ENCODE assay signal across 11 cellular contexts in the genomic region with DNA sequence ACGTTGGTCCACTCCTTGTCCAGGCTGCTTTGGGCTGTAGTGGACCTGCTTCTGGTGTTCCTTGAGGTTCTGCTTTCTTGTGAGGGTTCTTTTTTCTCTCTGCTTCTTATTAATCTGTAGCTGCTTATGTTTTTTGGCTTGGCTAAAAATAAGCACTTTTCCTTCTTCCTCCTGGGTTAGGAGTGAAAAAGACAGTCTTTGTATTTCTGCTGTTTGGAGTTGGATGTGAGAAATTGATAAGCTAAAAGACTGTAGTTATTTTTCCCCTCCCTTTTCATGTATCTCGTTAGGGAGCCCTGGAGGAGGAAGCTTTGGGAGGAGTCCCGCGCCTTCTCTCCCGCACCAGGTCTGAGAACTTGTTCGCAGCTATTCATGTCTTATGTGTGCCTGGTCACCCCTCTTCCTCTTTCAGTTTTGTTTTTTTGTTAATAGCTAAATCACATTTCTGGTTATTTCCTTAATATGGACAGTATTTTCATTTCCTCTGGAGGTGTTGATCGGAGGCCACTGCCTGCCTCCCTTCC.
DNase-seq lines count a peak whose midpoint lies in the region; ATAC-seq and TF ChIP-seq lines count a peak whose summit lies in the region.
"Had no signal": no experiment of that assay in that cellular context is flagged by ENCODE, and none has a peak within 500 bp of the region (broad histone marks: within the 10 kb centered on the region; RNA-seq: fewer than 3 reads in every experiment).

No MANE protein-coding gene starts in this region.

- peak overlapping the region; percentile 84 for H3K4me2 ChIP-seq in OCI-LY3 (ENCODE audit: low read length)

- ATAC-seq in CD4-positive, CD25-positive, alpha-beta regulatory T cell (ENCODE audit: low read depth in 2 of 2): no peak
- ATAC-seq in GM21390 (IDR thresholded peaks at IDR 0.05; ENCODE audit: unreplicated experiment): peak; percentile 39
- ATAC-seq in memory B cell (ENCODE audit: low read depth): peak; percentile 59
- ATAC-seq in SK-N-SH treated with all-trans-retinoic acid at 6 μM for 48 hours: no peak

- no peak overlapping the region for H3K27ac ChIP-seq in CD4-positive, CD25-positive, alpha-beta regulatory T cell (ENCODE audit: insufficient read depth, low read length, poor library complexity, severe bottlenecking)
- H3K27ac ChIP-seq in OCI-LY3 (ENCODE audit: low read length): 0 out of 2 replicates have a peak overlapping the region, but pooled peaks have one; percentile 10

- no peak for DNase-seq in CD4-positive, CD25-positive, alpha-beta regulatory T cell
- DNase-seq in memory B cell (ENCODE audit: low spot score in 2 of 2) (no peak), NCI-H748 treated with DMSO at 0.1 percent for 48 hours (lab: John Stamatoyannopoulos, UW) (no peak), hepatic stellate cell (ENCODE audit: low spot score) (no peak)
- DNase-seq in activated CD4-positive, alpha-beta T cell treated with anti-CD3 and anti-CD28 coated beads for 1 hour: no peak
- DNase-seq: activated naive CD8-positive, alpha-beta T cell treated with anti-CD3 and anti-CD28 coated beads, Interleukin-2, amount 10 ng/mL, durations not matched to agents 7 days and 5 days; CD4-positive, alpha-beta memory T cell; NCI-H226 had no signal

- H2AFZ ChIP-seq in OCI-LY3 (ENCODE audit: low read depth, low read length): no peak overlapping the region

- H3K36me3 Mint-ChIP-seq in CD4-positive, CD25-positive, alpha-beta regulatory T cell: peaks cover 4% of the 10 kb centered on the region
- no peaks in the 10 kb centered on the region for H3K36me3 Mint-ChIP-seq in memory B cell
- H3K36me3 Mint-ChIP-seq: activated naive CD8-positive, alpha-beta T cell treated with anti-CD3 and anti-CD28 coated beads, Interleukin-2, amount 10 ng/mL, durations not matched to agents 7 days and 5 days had no signal

- H3K9me3 Mint-ChIP-seq in CD4-positive, CD25-positive, alpha-beta regulatory T cell: no peaks in the 10 kb centered on the region
- H3K9me3 Mint-ChIP-seq in memory B cell: no peaks in the 10 kb centered on the region
- H3K9me3 Mint-ChIP-seq: activated naive CD8-positive, alpha-beta T cell treated with anti-CD3 and anti-CD28 coated beads, Interleukin-2, amount 10 ng/mL, durations not matched to agents 7 days and 5 days; CD4-positive, alpha-beta memory T cell had no signal

- peak overlapping the region; percentile 15; the same call in 1 of the 2 replicates for H3K9ac ChIP-seq in OCI-LY3 (ENCODE audit: low read length)

- H3K27ac Mint-ChIP-seq in CD4-positive, CD25-positive, alpha-beta regulatory T cell: peak overlapping the region in 2 of 3 donors; percentile 24 to 81
- H3K27ac Mint-ChIP-seq in memory B cell: peak overlapping the region; percentile 96
- H3K27ac Mint-ChIP-seq: activated naive CD8-positive, alpha-beta T cell treated with anti-CD3 and anti-CD28 coated beads, Interleukin-2, amount 10 ng/mL, durations not matched to agents 7 days and 5 days had no signal

- no peak overlapping the region for H3K4me3 Mint-ChIP-seq in CD4-positive, CD25-positive, alpha-beta regulatory T cell
- H3K4me3 Mint-ChIP-seq in memory B cell: peak overlapping the region; percentile 89
- H3K4me3 Mint-ChIP-seq: activated naive CD8-positive, alpha-beta T cell treated with anti-CD3 and anti-CD28 coated beads, Interleukin-2, amount 10 ng/mL, durations not matched to agents 7 days and 5 days had no signal

- H3K79me2 ChIP-seq in OCI-LY3 (ENCODE audit: low read length): peaks cover 71% of the 10 kb centered on the region

- no peaks in the 10 kb centered on the region for H3K27me3 ChIP-seq in CD4-positive, CD25-positive, alpha-beta regulatory T cell (ENCODE audit: control insufficient read depth, insufficient read depth, low read length)
- no peaks in the 10 kb centered on the region for H3K27me3 ChIP-seq in OCI-LY3 (ENCODE audit: low read depth, low read length)

- peaks cover 73% of the 10 kb centered on the region for H4K20me1 ChIP-seq in OCI-LY3 (ENCODE audit: insufficient read depth, low read length)

- no peaks in the 10 kb centered on the region for H3K9me3 ChIP-seq in CD4-positive, CD25-positive, alpha-beta regulatory T cell (ENCODE audit: control insufficient read depth in 2 of 2, low read length in 2 of 2)
- no peaks in the 10 kb centered on the region for H3K9me3 ChIP-seq in OCI-LY3 (ENCODE audit: insufficient read depth, low read length)

- no peaks in the 10 kb centered on the region for H3K36me3 ChIP-seq in CD4-positive, CD25-positive, alpha-beta regulatory T cell (ENCODE audit: control insufficient read depth, insufficient read depth, low read length)
- H3K36me3 ChIP-seq in OCI-LY3 (replicated peaks; ENCODE audit: low read depth, low read length): peaks cover under 1% of the 10 kb centered on the region

- no peaks in the 10 kb centered on the region for H3K27me3 Mint-ChIP-seq in CD4-positive, CD25-positive, alpha-beta regulatory T cell
- no peaks in the 10 kb centered on the region for H3K27me3 Mint-ChIP-seq in memory B cell
- H3K27me3 Mint-ChIP-seq: activated naive CD8-positive, alpha-beta T cell treated with anti-CD3 and anti-CD28 coated beads, Interleukin-2, amount 10 ng/mL, durations not matched to agents 7 days and 5 days; CD4-positive, alpha-beta memory T cell had no signal

- TF ChIP-seq CTCF in OCI-LY3 (IDR thresholded peaks at IDR 0.05; ENCODE audit: low read depth, low read length): no peak

- H3K4me3 ChIP-seq in CD4-positive, CD25-positive, alpha-beta regulatory T cell (ENCODE audit: low read depth, low read length): no peak overlapping the region
- peak overlapping the region; percentile 57 for H3K4me3 ChIP-seq in OCI-LY3 (ENCODE audit: low read length)

- H3K4me1 ChIP-seq in CD4-positive, CD25-positive, alpha-beta regulatory T cell (ENCODE audit: control insufficient read depth, insufficient read depth, low read length, poor library complexity, severe bottlenecking): no peaks in the 10 kb centered on the region
- peaks cover 67% of the 10 kb centered on the region for H3K4me1 ChIP-seq in OCI-LY3 (ENCODE audit: low read length)

- peaks cover 4 to 61% (median 26%) of the 10 kb centered on the region in 4 donors for H3K4me1 Mint-ChIP-seq in CD4-positive, CD25-positive, alpha-beta regulatory T cell
- peaks cover 56% of the 10 kb centered on the region for H3K4me1 Mint-ChIP-seq in memory B cell

TF ChIP-seq in SK-N-SH treated with all-trans-retinoic acid at 6 μM for 48 hours, 23 proteins besides CTCF, POLR2A, EP300 and RAD21 (continues in another document):
- TF ChIP-seq SNAI2 (CRISPR knock-in tag; IDR thresholded peaks at IDR 0.05): no peak
- no peak for TF ChIP-seq BACH2 (CRISPR knock-in tag; IDR thresholded peaks at IDR 0.05; ENCODE audit: borderline replicate concordance)
- no peak for TF ChIP-seq ESRRG (CRISPR knock-in tag; IDR thresholded peaks at IDR 0.05)
- TF ChIP-seq, protein P1, sequence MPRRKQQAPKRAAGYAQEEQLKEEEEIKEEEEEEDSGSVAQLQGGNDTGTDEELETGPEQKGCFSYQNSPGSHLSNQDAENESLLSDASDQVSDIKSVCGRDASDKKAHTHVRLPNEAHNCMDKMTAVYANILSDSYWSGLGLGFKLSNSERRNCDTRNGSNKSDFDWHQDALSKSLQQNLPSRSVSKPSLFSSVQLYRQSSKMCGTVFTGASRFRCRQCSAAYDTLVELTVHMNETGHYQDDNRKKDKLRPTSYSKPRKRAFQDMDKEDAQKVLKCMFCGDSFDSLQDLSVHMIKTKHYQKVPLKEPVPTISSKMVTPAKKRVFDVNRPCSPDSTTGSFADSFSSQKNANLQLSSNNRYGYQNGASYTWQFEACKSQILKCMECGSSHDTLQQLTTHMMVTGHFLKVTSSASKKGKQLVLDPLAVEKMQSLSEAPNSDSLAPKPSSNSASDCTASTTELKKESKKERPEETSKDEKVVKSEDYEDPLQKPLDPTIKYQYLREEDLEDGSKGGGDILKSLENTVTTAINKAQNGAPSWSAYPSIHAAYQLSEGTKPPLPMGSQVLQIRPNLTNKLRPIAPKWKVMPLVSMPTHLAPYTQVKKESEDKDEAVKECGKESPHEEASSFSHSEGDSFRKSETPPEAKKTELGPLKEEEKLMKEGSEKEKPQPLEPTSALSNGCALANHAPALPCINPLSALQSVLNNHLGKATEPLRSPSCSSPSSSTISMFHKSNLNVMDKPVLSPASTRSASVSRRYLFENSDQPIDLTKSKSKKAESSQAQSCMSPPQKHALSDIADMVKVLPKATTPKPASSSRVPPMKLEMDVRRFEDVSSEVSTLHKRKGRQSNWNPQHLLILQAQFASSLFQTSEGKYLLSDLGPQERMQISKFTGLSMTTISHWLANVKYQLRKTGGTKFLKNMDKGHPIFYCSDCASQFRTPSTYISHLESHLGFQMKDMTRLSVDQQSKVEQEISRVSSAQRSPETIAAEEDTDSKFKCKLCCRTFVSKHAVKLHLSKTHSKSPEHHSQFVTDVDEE (CRISPR knock-in tag; IDR thresholded peaks at IDR 0.05): no peak
- no peak for TF ChIP-seq GLIS3 (CRISPR knock-in tag; IDR thresholded peaks at IDR 0.05)
- no peak for TF ChIP-seq ZNF8 (CRISPR knock-in tag; IDR thresholded peaks at IDR 0.05)
- no peak for TF ChIP-seq ZFP3 (CRISPR knock-in tag; IDR thresholded peaks at IDR 0.05)
- no peak for TF ChIP-seq ZNF565 (CRISPR knock-in tag; conservative IDR thresholded peaks at IDR 0.05; ENCODE audit: low read depth)
- TF ChIP-seq ZFP30 (CRISPR knock-in tag; IDR thresholded peaks at IDR 0.05): no peak
- TF ChIP-seq, protein P2, sequence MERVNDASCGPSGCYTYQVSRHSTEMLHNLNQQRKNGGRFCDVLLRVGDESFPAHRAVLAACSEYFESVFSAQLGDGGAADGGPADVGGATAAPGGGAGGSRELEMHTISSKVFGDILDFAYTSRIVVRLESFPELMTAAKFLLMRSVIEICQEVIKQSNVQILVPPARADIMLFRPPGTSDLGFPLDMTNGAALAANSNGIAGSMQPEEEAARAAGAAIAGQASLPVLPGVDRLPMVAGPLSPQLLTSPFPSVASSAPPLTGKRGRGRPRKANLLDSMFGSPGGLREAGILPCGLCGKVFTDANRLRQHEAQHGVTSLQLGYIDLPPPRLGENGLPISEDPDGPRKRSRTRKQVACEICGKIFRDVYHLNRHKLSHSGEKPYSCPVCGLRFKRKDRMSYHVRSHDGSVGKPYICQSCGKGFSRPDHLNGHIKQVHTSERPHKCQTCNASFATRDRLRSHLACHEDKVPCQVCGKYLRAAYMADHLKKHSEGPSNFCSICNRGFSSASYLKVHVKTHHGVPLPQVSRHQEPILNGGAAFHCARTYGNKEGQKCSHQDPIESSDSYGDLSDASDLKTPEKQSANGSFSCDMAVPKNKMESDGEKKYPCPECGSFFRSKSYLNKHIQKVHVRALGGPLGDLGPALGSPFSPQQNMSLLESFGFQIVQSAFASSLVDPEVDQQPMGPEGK (CRISPR knock-in tag; IDR thresholded peaks at IDR 0.05; ENCODE audit: borderline replicate concordance): no peak
- no peak for TF ChIP-seq OSR1 (CRISPR knock-in tag; IDR thresholded peaks at IDR 0.05)

Comparison
In these comparisons a context has a peak if more than half of its experiments do, and no peak if none do; other contexts are left out.
1. ATAC-seq: peak in GM21390 (single experiment) and memory B cell (single experiment); none in CD4-positive, CD25-positive, alpha-beta regulatory T cell (0 of 2) and SK-N-SH treated with all-trans-retinoic acid at 6 μM for 48 hours (single experiment).